In the genomic region with DNA sequence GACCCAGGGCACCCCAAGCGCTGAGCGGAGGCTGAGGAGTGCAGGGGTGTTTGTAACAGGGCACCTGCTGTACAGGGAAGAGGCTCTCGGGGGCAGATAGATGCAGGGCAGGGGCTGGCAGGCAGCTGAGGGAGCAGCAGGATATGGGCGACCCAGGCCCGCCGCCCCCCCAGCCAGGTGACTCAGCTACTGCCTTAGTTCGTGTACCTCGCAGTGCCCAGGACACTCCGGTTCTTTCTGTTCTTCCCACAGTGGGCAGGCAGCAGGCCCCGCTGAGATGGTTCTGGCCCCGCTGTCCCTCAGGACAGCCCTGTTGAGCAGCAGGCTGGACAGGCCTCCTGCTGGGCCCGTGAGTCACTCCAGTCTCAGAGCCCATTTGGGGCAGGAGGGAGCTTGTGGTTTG, we compare ENCODE assay signal across 14 cellular contexts. TPM values are rescaled to one million over a fixed set of nuclear protein-coding genes. Genes with fewer than 3 reads are reported as not detected.
A peak's percentile ranks its signal among the peaks of the same experiment; 100 is the strongest.
DNase-seq lines count a peak whose midpoint lies in the region; ATAC-seq and TF ChIP-seq lines count a peak whose summit lies in the region.
"Had no signal": no experiment of that assay in that cellular context is flagged by ENCODE, and none has a peak within 500 bp of the region (broad histone marks: within the 10 kb centered on the region; RNA-seq: fewer than 3 reads in every experiment).

No MANE protein-coding gene starts in this region.

- no peak for TF ChIP-seq RAD21 in SK-N-SH (IDR thresholded peaks at IDR 0.05; ENCODE audit: low read length)

- no peak overlapping the region for H3K27ac Mint-ChIP-seq in progenitor cell of endocrine pancreas
- H3K27ac Mint-ChIP-seq: activated B cell treated with CpG ODN at 0.5 μM for 24 hours; activated naive CD4-positive, alpha-beta T cell treated with anti-CD3 and anti-CD28 coated beads for 36 hours had no signal

- TF ChIP-seq EP300 in SK-N-SH (IDR thresholded peaks at IDR 0.05; ENCODE audit: borderline replicate concordance in 1 of 2, low read depth in 1 of 2, low read length in 1 of 2), result no peak

- no peaks in the 10 kb centered on the region for H4K20me1 ChIP-seq in SK-N-SH (ENCODE audit: insufficient read depth)

- H3K4me1 Mint-ChIP-seq in progenitor cell of endocrine pancreas (ENCODE audit: low read depth), result no peaks in the 10 kb centered on the region

- H3K9ac ChIP-seq in SK-N-SH (peak overlapping the region; percentile 21; the same call in 1 of the 2 replicates), rectal smooth muscle tissue (ENCODE audit: low read length) (peak overlapping the region; percentile 30)

- DNase-seq in EH (ENCODE audit: low read depth) (peak; percentile 76), SK-N-SH (peak; percentile 45), fibroblast of the aortic adventitia (ENCODE audit: low read depth) (peak; percentile 11), COLO668 (lab: John Stamatoyannopoulos, UW; ENCODE audit: unreplicated experiment) (no peak), progenitor cell of endocrine pancreas (ENCODE audit: low spot score, unreplicated experiment) (no peak), NCI-H510A treated with DMSO at 0.1 percent for 48 hours (lab: John Stamatoyannopoulos, UW) (no peak)
- DNase-seq: activated B cell treated with CpG ODN at 0.5 μM for 24 hours; activated naive CD4-positive, alpha-beta T cell treated with anti-CD3 and anti-CD28 coated beads for 36 hours; DND-41; GOT3; NCI-H1694 had no signal

- H3K9me3 ChIP-seq in SK-N-SH, result no peaks in the 10 kb centered on the region
- H3K9me3 ChIP-seq: right lobe of liver had no signal

- H3K4me1 ChIP-seq in SK-N-SH (ENCODE audit: control insufficient read depth in 1 of 2, insufficient read depth in 2 of 2, low read depth in 1 of 2, low read length in 1 of 2) (peaks cover 17 to 25% of the 10 kb centered on the region in 2 experiments; a peak in 3 of 4 replicates), rectal smooth muscle tissue (ENCODE audit: control insufficient read depth, insufficient read depth, low read length) (no peaks in the 10 kb centered on the region)
- H3K4me1 ChIP-seq: right lobe of liver had no signal

- no peaks in the 10 kb centered on the region for H3K79me2 ChIP-seq in SK-N-SH (ENCODE audit: insufficient read depth)

- TF ChIP-seq CTCF in SK-N-SH (IDR thresholded peaks at IDR 0.05) (no peak), fibroblast of the aortic adventitia (IDR thresholded peaks at IDR 0.05; ENCODE audit: insufficient read depth, low read length) (no peak), progenitor cell of endocrine pancreas (IDR thresholded peaks at IDR 0.05; ENCODE audit: unreplicated experiment) (no peak)

- no peaks in the 10 kb centered on the region for H3F3A ChIP-seq in SK-N-SH (replicated peaks; ENCODE audit: insufficient read depth)

- H3K4me2 ChIP-seq in SK-N-SH, result peak overlapping the region; percentile 76

- peaks cover 19% of the 10 kb centered on the region for H3K27me3 Mint-ChIP-seq in progenitor cell of endocrine pancreas
- H3K27me3 Mint-ChIP-seq: activated B cell treated with CpG ODN at 0.5 μM for 24 hours had no signal

- WGBS in SK-N-SH (ENCODE audit: low lambda C conversion rate), result 77% methylated on average over 7 of the region's 12 CpGs

- no peak overlapping the region for H3K4me3 ChIP-seq in SK-N-SH (ENCODE audit: low read depth in 2 of 2, low read length in 1 of 2)
- no peak overlapping the region for H3K4me3 ChIP-seq in fibroblast of the aortic adventitia (ENCODE audit: low read depth, low read length)
- peak overlapping the region; percentile 44 for H3K4me3 ChIP-seq in rectal smooth muscle tissue (ENCODE audit: low read length)
- H3K4me3 ChIP-seq: right lobe of liver had no signal

- CTCF ChIA-PET in SK-N-SH (lab: Yijun Ruan, JAX), result interaction anchor here (0.6 to 2.2 kb wide), 5 partner anchors 11 to 380 kb away, joined by 3 to 10 read pairs (median 3); no protein-coding TSS in a partner anchor

- no peaks in the 10 kb centered on the region for H3K36me3 Mint-ChIP-seq in progenitor cell of endocrine pancreas (ENCODE audit: insufficient read depth)

- H3K9me2 ChIP-seq in SK-N-SH, result no peaks in the 10 kb centered on the region

- no peaks in the 10 kb centered on the region for H3K27me3 ChIP-seq in SK-N-SH (ENCODE audit: insufficient read depth)
- H3K27me3 ChIP-seq in rectal smooth muscle tissue (ENCODE audit: control insufficient read depth, insufficient read depth, low read length), result no peaks in the 10 kb centered on the region
- H3K27me3 ChIP-seq: right lobe of liver had no signal

- H3K36me3 ChIP-seq in SK-N-SH (replicated peaks in 1 of 2; ENCODE audit: control insufficient read depth in 1 of 2, insufficient read depth in 2 of 2, low read length in 1 of 2) (no peaks in the 10 kb centered on the region), rectal smooth muscle tissue (ENCODE audit: control insufficient read depth, insufficient read depth, low read length) (no peaks in the 10 kb centered on the region)
- H3K36me3 ChIP-seq: right lobe of liver had no signal

- H3K9me3 Mint-ChIP-seq in progenitor cell of endocrine pancreas (ENCODE audit: low read depth), result no peaks in the 10 kb centered on the region
- H3K9me3 Mint-ChIP-seq: activated B cell treated with CpG ODN at 0.5 μM for 24 hours; activated naive CD4-positive, alpha-beta T cell treated with anti-CD3 and anti-CD28 coated beads for 36 hours had no signal

- ATAC-seq in HG03378 (IDR thresholded peaks at IDR 0.05; ENCODE audit: unreplicated experiment), result no peak

- H2AFZ ChIP-seq in SK-N-SH (ENCODE audit: low read depth), result no peak overlapping the region

- POLR2A ChIA-PET in SK-N-SH (lab: Yijun Ruan, JAX), result no interaction called here

- H3K27ac ChIP-seq in SK-N-SH (ENCODE audit: low read depth in 2 of 2, low read length in 1 of 2) (peak overlapping the region in 1 of 2 experiments; percentile 55; a peak in 2 of 4 replicates), rectal smooth muscle tissue (ENCODE audit: low read depth, low read length) (no peak overlapping the region)
- H3K27ac ChIP-seq: right lobe of liver had no signal

- no peak overlapping the region for H3K4me3 Mint-ChIP-seq in progenitor cell of endocrine pancreas (ENCODE audit: low read depth)
- H3K4me3 Mint-ChIP-seq: activated B cell treated with CpG ODN at 0.5 μM for 24 hours; activated naive CD4-positive, alpha-beta T cell treated with anti-CD3 and anti-CD28 coated beads for 36 hours had no signal

TF ChIP-seq in SK-N-SH, 30 proteins besides CTCF, POLR2A, EP300 and RAD21 (continues in another document):
- no peak for TF ChIP-seq RCOR1 (IDR thresholded peaks at IDR 0.05; ENCODE audit: low read length)
- no peak for TF ChIP-seq FOXJ3 (CRISPR knock-in tag; IDR thresholded peaks at IDR 0.05)
- no peak for TF ChIP-seq TAF1 (IDR thresholded peaks at IDR 0.05; ENCODE audit: borderline replicate concordance, low read depth, low read length)
- TF ChIP-seq MXI1 (IDR thresholded peaks at IDR 0.05; ENCODE audit: low read depth, low read length), result no peak
- no peak for TF ChIP-seq SMC3 (IDR thresholded peaks at IDR 0.05; ENCODE audit: low read depth, low read length)
- no peak for TF ChIP-seq NFIC (IDR thresholded peaks at IDR 0.05; ENCODE audit: borderline replicate concordance)
- no peak for TF ChIP-seq GATA2 (CRISPR knock-in tag; IDR thresholded peaks at IDR 0.05)
- TF ChIP-seq, protein P1, sequence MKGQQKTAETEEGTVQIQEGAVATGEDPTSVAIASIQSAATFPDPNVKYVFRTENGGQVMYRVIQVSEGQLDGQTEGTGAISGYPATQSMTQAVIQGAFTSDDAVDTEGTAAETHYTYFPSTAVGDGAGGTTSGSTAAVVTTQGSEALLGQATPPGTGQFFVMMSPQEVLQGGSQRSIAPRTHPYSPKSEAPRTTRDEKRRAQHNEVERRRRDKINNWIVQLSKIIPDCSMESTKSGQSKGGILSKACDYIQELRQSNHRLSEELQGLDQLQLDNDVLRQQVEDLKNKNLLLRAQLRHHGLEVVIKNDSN (IDR thresholded peaks at IDR 0.05; ENCODE audit: borderline replicate concordance, low read depth), result no peak
- no peak for TF ChIP-seq USF2 (IDR thresholded peaks at IDR 0.05; ENCODE audit: borderline replicate concordance, low read depth, low read length)
- TF ChIP-seq EZH2phosphoT487 (IDR thresholded peaks at IDR 0.05; ENCODE audit: borderline replicate concordance, low read depth), result no peak
- TF ChIP-seq ELF1 (IDR thresholded peaks at IDR 0.05), result no peak
- no peak for TF ChIP-seq RXRA (IDR thresholded peaks at IDR 0.05; ENCODE audit: borderline replicate concordance, low read depth)
- TF ChIP-seq MEF2A (IDR thresholded peaks at IDR 0.05; ENCODE audit: borderline replicate concordance, low read depth), result no peak
- TF ChIP-seq TEAD4 (IDR thresholded peaks at IDR 0.05; ENCODE audit: borderline replicate concordance, insufficient read depth), result no peak

RNA-seq across cellular contexts. Expression of gene PHLDA2, which starts 16.2 kb away (rescaled TPM):
- 16.2 and 23.6 TPM in 2 replicates for polyA plus RNA-seq in SK-N-SH (2012; rRNA removed)
- polyA plus RNA-seq in SK-N-SH (2012; cell fraction: cytosol; rRNA removed), result 15.9 and 26.1 TPM in 2 replicates
- 15.9 and 37.1 TPM in 2 replicates for polyA plus RNA-seq in SK-N-SH (2012; cell fraction: nucleus; rRNA removed)
- total RNA-seq in fibroblast of the aortic adventitia (ENCODE audit: low replicate concordance) (1.2 and 3.8 TPM in 2 replicates), progenitor cell of endocrine pancreas (1.2 and 1.9 TPM in 2 replicates)

RNA-seq across cellular contexts. Expression of gene CDKN1C, which starts 27.5 kb away (rescaled TPM):
- polyA plus RNA-seq in SK-N-SH (2012; rRNA removed), result 1.1 and 1.6 TPM in 2 replicates
- 1.2 and 1.7 TPM in 2 replicates for polyA plus RNA-seq in SK-N-SH (2012; cell fraction: cytosol; rRNA removed)
- polyA plus RNA-seq in SK-N-SH (2012; cell fraction: nucleus; rRNA removed), result 2.4 and 4.2 TPM in 2 replicates
- total RNA-seq in fibroblast of the aortic adventitia (ENCODE audit: low replicate concordance), result 4.2 and 76.6 TPM in 2 replicates
- 247 and 268 TPM in 2 replicates for total RNA-seq in progenitor cell of endocrine pancreas

Comparison
In these comparisons a context has a peak if more than half of its experiments do, and no peak if none do; other contexts are left out.
1. DNase-seq: peak in EH (single experiment), SK-N-SH (single experiment) and fibroblast of the aortic adventitia (single experiment); none in COLO668 (single experiment), progenitor cell of endocrine pancreas (single experiment) and NCI-H510A treated with DMSO at 0.1 percent for 48 hours (single experiment).